Comparison of ENCODE assay signal across 16 cellular contexts in the genomic region with DNA sequence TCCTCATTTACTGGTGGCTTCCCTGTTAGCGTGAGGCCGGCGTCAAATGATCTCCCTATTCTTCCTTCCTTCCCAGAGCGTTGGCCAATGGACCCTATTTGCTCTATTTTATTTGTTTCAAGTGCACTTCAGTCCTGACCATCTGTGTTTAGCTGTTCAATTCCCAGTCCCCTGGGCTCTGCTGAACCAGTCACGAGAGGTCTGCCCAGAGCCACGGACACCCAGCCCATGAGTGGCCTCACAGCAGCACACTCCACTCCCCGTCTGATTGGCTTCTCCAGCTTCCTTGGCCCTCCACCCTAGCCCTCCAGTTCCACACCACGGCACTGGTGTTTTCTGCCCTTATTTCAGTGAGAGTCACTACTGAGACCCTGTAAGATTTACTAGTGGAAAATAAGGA.
DNase-seq lines count a peak whose midpoint lies in the region; ATAC-seq, FAIRE-seq and TF ChIP-seq lines count a peak whose summit lies in the region.
"Had no signal": no experiment of that assay in that cellular context is flagged by ENCODE, and none has a peak within 500 bp of the region (broad histone marks: within the 10 kb centered on the region; RNA-seq: fewer than 3 reads in every experiment).

No MANE protein-coding gene starts in this region.

- H3K4me1 ChIP-seq in kidney (ENCODE audit: control insufficient read depth in 1 of 2, insufficient read depth in 1 of 2, low read depth in 1 of 2, low read length in 2 of 2) = no peaks in the 10 kb centered on the region

- ATAC-seq in sciatic nerve (peak; percentile 68), GM19351 (IDR thresholded peaks at IDR 0.05; ENCODE audit: unreplicated experiment) (no peak), HG02973 (IDR thresholded peaks at IDR 0.05; ENCODE audit: unreplicated experiment) (no peak), HG03432 (IDR thresholded peaks at IDR 0.05; ENCODE audit: unreplicated experiment) (no peak)
- ATAC-seq: GM12878 had no signal

- DNase-seq in AG04450 (ENCODE audit: low read depth, low spot score) (no peak), chondrocyte (ENCODE audit: low spot score) (no peak), kidney (no peak), sciatic nerve (ENCODE audit: low spot score) (no peak), GM13977 (ENCODE audit: low spot score) (no peak)
- DNase-seq: activated CD4-positive, alpha-beta T cell treated with anti-CD3 and anti-CD28 coated beads, Interleukin-2, amount 50 U/mL, for 48 hours; NCI-H2081; NCI-H526 treated with DMSO at 0.1 percent for 48 hours; PC-9; stimulated activated CD4-positive, alpha-beta T cell treated with anti-CD3 and anti-CD28 coated beads, Interleukin-2, amount 100 ng/mL, for 24 hours had no signal

- no peak overlapping the region for H3K9ac ChIP-seq in kidney (ENCODE audit: low read length in 2 of 2)

- H3K4me3 Mint-ChIP-seq in chondrocyte (ENCODE audit: unreplicated experiment) = no peak overlapping the region
- H3K4me3 Mint-ChIP-seq: central memory CD8-positive, alpha-beta T cell had no signal

- no peaks in the 10 kb centered on the region for H3K27me3 ChIP-seq in AG04450 (ENCODE audit: control insufficient read depth, insufficient read depth, low read length)

- H3K4me1 Mint-ChIP-seq in chondrocyte (ENCODE audit: low read depth) = peaks cover 51% of the 10 kb centered on the region
- H3K4me1 Mint-ChIP-seq: central memory CD8-positive, alpha-beta T cell had no signal

- H3K27ac ChIP-seq in AG04450 (ENCODE audit: low read depth, low read length) = peak overlapping the region; percentile 95
- peak overlapping the region; percentile 12 to 40 for H3K27ac ChIP-seq in kidney (ENCODE audit: low read depth in 2 of 2, low read length in 2 of 2)
- H3K27ac ChIP-seq: PC-9 had no signal

- H3K9me3 ChIP-seq in AG04450 (ENCODE audit: control insufficient read depth, insufficient read depth, low read length) (no peaks in the 10 kb centered on the region), kidney (ENCODE audit: control insufficient read depth in 1 of 2, low read length in 2 of 2) (no peaks in the 10 kb centered on the region)

- peaks cover 4% of the 10 kb centered on the region for H3K36me3 Mint-ChIP-seq in chondrocyte (ENCODE audit: low read depth)

- CTCF ChIA-PET in AG04450 (lab: Charles Lee) = interaction anchor here (0.6 to 1.7 kb wide), 4 partner anchors 83 to 205 kb away, joined by 3 to 4 read pairs (median 4); no protein-coding TSS in a partner anchor

- no peaks in the 10 kb centered on the region for H3K36me3 ChIP-seq in kidney (ENCODE audit: control insufficient read depth in 1 of 2, insufficient read depth in 2 of 2, low read length in 2 of 2)

- no peak overlapping the region for H3K4me3 ChIP-seq in AG04450 (ENCODE audit: low read depth, low read length)
- H3K4me3 ChIP-seq in kidney (ENCODE audit: low read length in 2 of 2) = no peak overlapping the region
- H3K4me3 ChIP-seq: GM12878, PC-9 had no signal

- TF ChIP-seq CTCF in AG04450 (IDR thresholded peaks at IDR 0.05; ENCODE audit: low read depth, low read length) (no peak), chondrocyte (IDR thresholded peaks at IDR 0.05) (no peak), kidney (IDR thresholded peaks at IDR 0.05; ENCODE audit: borderline replicate concordance, extremely low read depth, insufficient read depth) (no peak), GM13977 (IDR thresholded peaks at IDR 0.05; ENCODE audit: extremely low read depth, insufficient read depth, missing control alignments) (no peak)

- POLR2A ChIA-PET in AG04450 (lab: Yijun Ruan, JAX) = interaction anchor here (1.1 to 1.4 kb wide), 3 partner anchors 12 to 70 kb away, joined by 4 to 8 read pairs (median 5); no protein-coding TSS in a partner anchor

- no peak for FAIRE-seq in kidney (lab: Jason Lieb, UNC)
- FAIRE-seq: GM12878, H1 had no signal

- intact Hi-C loops in kidney (cut with DNase I) (no loop called here), sciatic nerve (cut with DNase I) (no loop called here)

- H3K9me3 Mint-ChIP-seq in chondrocyte (ENCODE audit: low read depth) = no peaks in the 10 kb centered on the region
- H3K9me3 Mint-ChIP-seq: central memory CD8-positive, alpha-beta T cell had no signal

- peak overlapping the region; percentile 76 for H3K27ac Mint-ChIP-seq in chondrocyte (ENCODE audit: unreplicated experiment)

- no peaks in the 10 kb centered on the region for H3K27me3 Mint-ChIP-seq in chondrocyte (ENCODE audit: low read depth)
- H3K27me3 Mint-ChIP-seq: central memory CD8-positive, alpha-beta T cell had no signal

- in situ Hi-C loops in GM13977 (cut with MboI; ENCODE audit: low pct_unique_long_range_greater_than_20kb, low sequenced_read_pairs, unreplicated experiment) = no loop called here
